ENCODE assay signal across 20 cellular contexts in genomic region chrX:94545722-94546121, GRCh38.
"Had no signal": no experiment of that assay in that cellular context is flagged by ENCODE, and none has a peak within 500 bp of the region (broad histone marks: within the 10 kb centered on the region; RNA-seq: fewer than 3 reads in every experiment).

No MANE protein-coding gene starts in this region.

- DNase-seq: glutamatergic neuron; mucosa of descending colon; naive thymus-derived CD8-positive, alpha-beta T cell; psoas muscle; retina; spleen; stimulated activated CD4-positive, alpha-beta T cell treated with anti-CD3 and anti-CD28 coated beads, Interleukin-15, amount 100 ng/mL, for 24 hours; stimulated activated CD4-positive, alpha-beta T cell treated with anti-CD3 and anti-CD28 coated beads, Interleukin-1b, Interleukin-23, amount 100 ng/mL, for 48 hours; stimulated activated CD4-positive, alpha-beta T cell treated with anti-CD3 and anti-CD28 coated beads, Interleukin-4, amount 100 ng/mL, for 24 hours; tibial artery; upper lobe of right lung had no signal

- H3K27me3 Mint-ChIP-seq: dendritic cell treated with granulocyte-macrophage colony-stimulating factor and Interleukin-4, amounts not matched to agents 40 ng/mL and 50 ng/mL, for 4 days; naive thymus-derived CD8-positive, alpha-beta T cell; stimulated activated memory B cell treated with anti-CD40 and anti-IgM and Interleukin-4, amounts not matched to agents 10 μg/mL and 1 μg/mL and 100 μg/mL, for 72 hours; stimulated activated naive CD8-positive, alpha-beta T cell treated with anti-CD3 and anti-CD28 coated beads, Interleukin-15, Interleukin-2, amounts not matched to agents 100 ng/mL and 50 ng/mL, for 24 hours had no signal

- H3K4me3 ChIP-seq: gastroesophageal sphincter, mucosa of descending colon, psoas muscle, spleen, tibial artery, upper lobe of right lung, vagina had no signal

- ATAC-seq: esophagus mucosa; gastroesophageal sphincter; mucosa of descending colon; naive thymus-derived CD8-positive, alpha-beta T cell; psoas muscle; sciatic nerve; stimulated activated memory B cell treated with anti-CD40 and anti-IgM and Interleukin-4, amounts not matched to agents 10 μg/mL and 1 μg/mL and 100 μg/mL, for 72 hours; upper lobe of right lung had no signal

- FAIRE-seq: endothelial cell of umbilical vein had no signal

- H3K36me3 ChIP-seq: gastroesophageal sphincter, neutrophil, spleen, tibial artery, upper lobe of right lung, vagina had no signal

- H3K36me3 Mint-ChIP-seq: naive thymus-derived CD8-positive, alpha-beta T cell; stimulated activated memory B cell treated with anti-CD40 and anti-IgM and Interleukin-4, amounts not matched to agents 10 μg/mL and 1 μg/mL and 100 μg/mL, for 72 hours had no signal

- H3K4me1 ChIP-seq: gastroesophageal sphincter, psoas muscle, spleen, tibial artery, upper lobe of right lung, vagina had no signal

- H3K27me3 ChIP-seq: gastroesophageal sphincter, neutrophil, spleen, tibial artery, upper lobe of right lung, vagina had no signal

- H3K27ac Mint-ChIP-seq: dendritic cell treated with granulocyte-macrophage colony-stimulating factor and Interleukin-4, amounts not matched to agents 40 ng/mL and 50 ng/mL, for 4 days; naive thymus-derived CD8-positive, alpha-beta T cell; stimulated activated memory B cell treated with anti-CD40 and anti-IgM and Interleukin-4, amounts not matched to agents 10 μg/mL and 1 μg/mL and 100 μg/mL, for 72 hours; stimulated activated naive CD8-positive, alpha-beta T cell treated with anti-CD3 and anti-CD28 coated beads, Interleukin-15, Interleukin-2, amounts not matched to agents 100 ng/mL and 50 ng/mL, for 24 hours had no signal

- H3K9me3 Mint-ChIP-seq: dendritic cell treated with granulocyte-macrophage colony-stimulating factor and Interleukin-4, amounts not matched to agents 40 ng/mL and 50 ng/mL, for 4 days had no signal

- H3K9me3 ChIP-seq: gastroesophageal sphincter, mucosa of descending colon, neutrophil, upper lobe of right lung, vagina had no signal

- H3K27ac ChIP-seq: gastroesophageal sphincter, neutrophil, psoas muscle, spleen, tibial artery, upper lobe of right lung, vagina had no signal

- H3K4me3 Mint-ChIP-seq: dendritic cell treated with granulocyte-macrophage colony-stimulating factor and Interleukin-4, amounts not matched to agents 40 ng/mL and 50 ng/mL, for 4 days; naive thymus-derived CD8-positive, alpha-beta T cell; stimulated activated memory B cell treated with anti-CD40 and anti-IgM and Interleukin-4, amounts not matched to agents 10 μg/mL and 1 μg/mL and 100 μg/mL, for 72 hours; stimulated activated naive CD8-positive, alpha-beta T cell treated with anti-CD3 and anti-CD28 coated beads, Interleukin-15, Interleukin-2, amounts not matched to agents 100 ng/mL and 50 ng/mL, for 24 hours had no signal

- H3K4me1 Mint-ChIP-seq: naive thymus-derived CD8-positive, alpha-beta T cell; stimulated activated memory B cell treated with anti-CD40 and anti-IgM and Interleukin-4, amounts not matched to agents 10 μg/mL and 1 μg/mL and 100 μg/mL, for 72 hours had no signal
